Comparison of ENCODE assay signal across 9 cellular contexts in the genomic region with DNA sequence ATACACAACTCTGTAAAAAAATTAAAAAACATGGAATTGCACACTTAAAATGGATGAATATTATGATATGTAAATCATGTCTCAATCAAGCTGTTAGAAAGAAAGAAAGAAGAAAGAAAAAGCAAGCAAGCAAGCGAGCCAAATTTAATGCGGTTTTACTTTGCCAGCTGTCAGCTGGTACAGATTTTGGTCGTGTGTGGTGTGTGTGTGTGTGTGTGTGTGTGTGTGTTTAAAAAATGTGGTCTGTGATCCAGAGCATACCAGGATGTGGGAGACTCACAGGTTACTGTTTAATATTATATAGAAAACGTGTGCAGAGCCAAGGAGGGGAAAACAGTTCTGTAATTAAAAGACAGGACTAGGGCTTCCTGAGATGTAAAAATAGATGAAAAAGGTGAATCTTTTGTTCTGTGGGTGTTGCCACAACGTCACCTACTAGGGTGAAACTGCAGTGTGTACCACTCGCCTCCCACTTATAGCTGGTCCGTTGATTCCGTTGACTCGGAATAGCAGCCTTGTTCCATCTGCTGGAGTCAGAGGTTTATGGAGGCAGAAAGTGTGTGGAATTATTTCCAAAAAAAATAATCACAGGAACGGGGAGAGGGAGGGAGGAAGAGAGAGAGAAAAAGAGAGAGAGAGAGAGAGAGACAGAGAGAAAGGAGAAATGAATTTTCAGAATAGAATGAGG.
DNase-seq lines count a peak whose midpoint lies in the region; ATAC-seq and TF ChIP-seq lines count a peak whose summit lies in the region.
"Had no signal": no experiment of that assay in that cellular context is flagged by ENCODE, and none has a peak within 500 bp of the region (broad histone marks: within the 10 kb centered on the region; RNA-seq: fewer than 3 reads in every experiment).

No MANE protein-coding gene starts in this region.

- H3K36me3 Mint-ChIP-seq in HFFc6 (ENCODE audit: low read depth) = no peaks in the 10 kb centered on the region
- no peaks in the 10 kb centered on the region for H3K36me3 Mint-ChIP-seq in T-helper 17 cell (ENCODE audit: low read depth)
- H3K36me3 Mint-ChIP-seq in stimulated activated effector memory CD8-positive, alpha-beta T cell treated with anti-CD3 and anti-CD28 coated beads, Interleukin-12 subunit alpha, Interleukin-12 subunit beta, amount 100 ng/mL, for 72 hours = peaks cover 13% of the 10 kb centered on the region

- no peak for TF ChIP-seq CTCF in HFFc6 (IDR thresholded peaks at IDR 0.05)

- H3K9me3 ChIP-seq in T-helper 17 cell (ENCODE audit: control insufficient read depth, low read length, poor library complexity, severe bottlenecking) = no peaks in the 10 kb centered on the region
- H3K9me3 ChIP-seq: heart left ventricle had no signal

- H3K4me1 Mint-ChIP-seq in HFFc6 (ENCODE audit: low read depth) (peaks cover 40% of the 10 kb centered on the region), T-helper 17 cell (peaks cover 43% of the 10 kb centered on the region)
- H3K4me1 Mint-ChIP-seq in stimulated activated effector memory CD8-positive, alpha-beta T cell treated with anti-CD3 and anti-CD28 coated beads, Interleukin-12 subunit alpha, Interleukin-12 subunit beta, amount 100 ng/mL, for 72 hours = peaks cover 37% of the 10 kb centered on the region

- peak overlapping the region; percentile 79 for H3K27ac Mint-ChIP-seq in HFFc6
- peak overlapping the region; percentile 98 for H3K27ac Mint-ChIP-seq in T-helper 17 cell
- peak overlapping the region; percentile 80 for H3K27ac Mint-ChIP-seq in stimulated activated effector memory CD8-positive, alpha-beta T cell treated with anti-CD3 and anti-CD28 coated beads, Interleukin-12 subunit alpha, Interleukin-12 subunit beta, amount 100 ng/mL, for 72 hours

- peak; percentile 72 for ATAC-seq in T-helper 17 cell
- ATAC-seq in stimulated activated effector memory CD8-positive, alpha-beta T cell treated with anti-CD3 and anti-CD28 coated beads, Interleukin-12 subunit alpha, Interleukin-12 subunit beta, amount 100 ng/mL, for 72 hours = peak; percentile 61

- H3K9me3 Mint-ChIP-seq in HFFc6 = no peaks in the 10 kb centered on the region
- no peaks in the 10 kb centered on the region for H3K9me3 Mint-ChIP-seq in stimulated activated effector memory CD8-positive, alpha-beta T cell treated with anti-CD3 and anti-CD28 coated beads, Interleukin-12 subunit alpha, Interleukin-12 subunit beta, amount 100 ng/mL, for 72 hours

- no peak overlapping the region; the same call in 1 of the 2 replicates for H3K4me3 Mint-ChIP-seq in HFFc6
- peak overlapping the region; percentile 91 for H3K4me3 Mint-ChIP-seq in T-helper 17 cell
- H3K4me3 Mint-ChIP-seq in stimulated activated effector memory CD8-positive, alpha-beta T cell treated with anti-CD3 and anti-CD28 coated beads, Interleukin-12 subunit alpha, Interleukin-12 subunit beta, amount 100 ng/mL, for 72 hours = peak overlapping the region; percentile 73

- DNase-seq in DMS 273 (lab: John Stamatoyannopoulos, UW; ENCODE audit: unreplicated experiment) (peak; percentile 62), HFFc6 (no peak), T-helper 17 cell (peak in 2 of 3 donors; percentile 20 to 23), NCI-H774 (lab: John Stamatoyannopoulos, UW) (no peak), SHP77 treated with DMSO at 0.1 percent for 48 hours (lab: John Stamatoyannopoulos, UW) (no peak), NCI-H748 treated with DMSO at 0.1 percent for 48 hours (lab: John Stamatoyannopoulos, UW) (no peak)
- DNase-seq in effector CD8-positive, alpha-beta T cell (lab: John Stamatoyannopoulos, UW) = peak; percentile 18
- no peak for DNase-seq in stimulated activated effector memory CD8-positive, alpha-beta T cell treated with anti-CD3 and anti-CD28 coated beads, Interleukin-12 subunit alpha, Interleukin-12 subunit beta, amount 100 ng/mL, for 72 hours (ENCODE audit: low spot score in 2 of 2)
- DNase-seq: heart left ventricle had no signal

- H3K27me3 Mint-ChIP-seq in HFFc6 (ENCODE audit: insufficient read depth) = peaks cover 1% of the 10 kb centered on the region; the same call in 1 of the 2 replicates
- H3K27me3 Mint-ChIP-seq in T-helper 17 cell = no peaks in the 10 kb centered on the region

Comparison
In these comparisons a context has a peak if more than half of its experiments do, and no peak if none do; other contexts are left out.
1. DNase-seq: peak in DMS 273 (single experiment), T-helper 17 cell (2 of 3) and effector CD8-positive, alpha-beta T cell (single experiment); none in HFFc6 (single experiment), stimulated activated effector memory CD8-positive, alpha-beta T cell treated with anti-CD3 and anti-CD28 coated beads, Interleukin-12 subunit alpha, Interleukin-12 subunit beta, amount 100 ng/mL, for 72 hours (0 of 2), NCI-H774 (single experiment), SHP77 treated with DMSO at 0.1 percent for 48 hours (single experiment) and NCI-H748 treated with DMSO at 0.1 percent for 48 hours (single experiment).
2. Peak in every context shown above with its lines, with median percentiles within 50 percentile points of each other: H3K27ac Mint-ChIP-seq.